Comparison of ENCODE assay signal across 3 cellular contexts in the genomic region with DNA sequence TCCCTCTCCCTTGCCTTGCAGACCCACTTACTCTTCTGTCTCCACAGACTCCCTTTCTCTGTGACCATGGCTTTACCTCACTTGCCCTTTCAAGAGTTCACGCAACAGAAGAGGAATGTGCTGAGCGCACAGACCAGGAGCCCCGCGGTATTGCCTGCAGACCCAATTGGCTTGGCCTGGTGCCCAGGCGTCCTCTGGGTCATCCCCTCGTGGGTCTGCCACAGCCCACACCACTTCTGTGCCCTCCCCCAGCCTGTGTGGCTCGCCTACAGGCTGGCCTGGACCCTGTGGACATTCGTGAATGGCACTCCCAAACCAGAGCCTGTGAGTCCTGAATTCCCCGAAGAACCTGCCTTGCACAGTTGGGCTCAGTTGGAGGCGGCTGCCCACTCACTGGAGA.
A peak's percentile ranks its signal among the peaks of the same experiment; 100 is the strongest.
TF ChIP-seq lines count a peak whose summit lies in the region.

No MANE protein-coding gene starts in this region.

TF ChIP-seq in SK-N-SH treated with all-trans-retinoic acid at 6 μM for 48 hours, 23 proteins besides CTCF, POLR2A, EP300 and RAD21:
- no peak for TF ChIP-seq TOX (CRISPR knock-in tag; IDR thresholded peaks at IDR 0.05; ENCODE audit: borderline replicate concordance)
- no peak for TF ChIP-seq SNAI2 (CRISPR knock-in tag; IDR thresholded peaks at IDR 0.05)
- no peak for TF ChIP-seq OSR1 (CRISPR knock-in tag; IDR thresholded peaks at IDR 0.05)
- TF ChIP-seq BACH2 (CRISPR knock-in tag; IDR thresholded peaks at IDR 0.05; ENCODE audit: borderline replicate concordance), result no peak
- TF ChIP-seq ZNF565 (CRISPR knock-in tag; conservative IDR thresholded peaks at IDR 0.05; ENCODE audit: low read depth), result no peak
- TF ChIP-seq PATZ1 (CRISPR knock-in tag; IDR thresholded peaks at IDR 0.05; ENCODE audit: borderline replicate concordance), result no peak
- no peak for TF ChIP-seq TSHZ2 (CRISPR knock-in tag; IDR thresholded peaks at IDR 0.05)
- TF ChIP-seq, protein P1, sequence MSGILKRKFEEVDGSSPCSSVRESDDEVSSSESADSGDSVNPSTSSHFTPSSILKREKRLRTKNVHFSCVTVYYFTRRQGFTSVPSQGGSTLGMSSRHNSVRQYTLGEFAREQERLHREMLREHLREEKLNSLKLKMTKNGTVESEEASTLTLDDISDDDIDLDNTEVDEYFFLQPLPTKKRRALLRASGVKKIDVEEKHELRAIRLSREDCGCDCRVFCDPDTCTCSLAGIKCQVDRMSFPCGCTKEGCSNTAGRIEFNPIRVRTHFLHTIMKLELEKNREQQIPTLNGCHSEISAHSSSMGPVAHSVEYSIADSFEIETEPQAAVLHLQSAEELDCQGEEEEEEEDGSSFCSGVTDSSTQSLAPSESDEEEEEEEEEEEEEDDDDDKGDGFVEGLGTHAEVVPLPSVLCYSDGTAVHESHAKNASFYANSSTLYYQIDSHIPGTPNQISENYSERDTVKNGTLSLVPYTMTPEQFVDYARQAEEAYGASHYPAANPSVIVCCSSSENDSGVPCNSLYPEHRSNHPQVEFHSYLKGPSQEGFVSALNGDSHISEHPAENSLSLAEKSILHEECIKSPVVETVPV (CRISPR knock-in tag; IDR thresholded peaks at IDR 0.05), result no peak

TF ChIP-seq in SK-N-SH, 30 proteins besides CTCF, POLR2A, EP300 and RAD21:
- TF ChIP-seq JUND (IDR thresholded peaks at IDR 0.05), result no peak
- TF ChIP-seq, protein P2, sequence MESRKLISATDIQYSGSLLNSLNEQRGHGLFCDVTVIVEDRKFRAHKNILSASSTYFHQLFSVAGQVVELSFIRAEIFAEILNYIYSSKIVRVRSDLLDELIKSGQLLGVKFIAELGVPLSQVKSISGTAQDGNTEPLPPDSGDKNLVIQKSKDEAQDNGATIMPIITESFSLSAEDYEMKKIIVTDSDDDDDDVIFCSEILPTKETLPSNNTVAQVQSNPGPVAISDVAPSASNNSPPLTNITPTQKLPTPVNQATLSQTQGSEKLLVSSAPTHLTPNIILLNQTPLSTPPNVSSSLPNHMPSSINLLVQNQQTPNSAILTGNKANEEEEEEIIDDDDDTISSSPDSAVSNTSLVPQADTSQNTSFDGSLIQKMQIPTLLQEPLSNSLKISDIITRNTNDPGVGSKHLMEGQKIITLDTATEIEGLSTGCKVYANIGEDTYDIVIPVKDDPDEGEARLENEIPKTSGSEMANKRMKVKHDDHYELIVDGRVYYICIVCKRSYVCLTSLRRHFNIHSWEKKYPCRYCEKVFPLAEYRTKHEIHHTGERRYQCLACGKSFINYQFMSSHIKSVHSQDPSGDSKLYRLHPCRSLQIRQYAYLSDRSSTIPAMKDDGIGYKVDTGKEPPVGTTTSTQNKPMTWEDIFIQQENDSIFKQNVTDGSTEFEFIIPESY (IDR thresholded peaks at IDR 0.05; ENCODE audit: borderline replicate concordance, low read depth), result no peak
- TF ChIP-seq, protein P3, sequence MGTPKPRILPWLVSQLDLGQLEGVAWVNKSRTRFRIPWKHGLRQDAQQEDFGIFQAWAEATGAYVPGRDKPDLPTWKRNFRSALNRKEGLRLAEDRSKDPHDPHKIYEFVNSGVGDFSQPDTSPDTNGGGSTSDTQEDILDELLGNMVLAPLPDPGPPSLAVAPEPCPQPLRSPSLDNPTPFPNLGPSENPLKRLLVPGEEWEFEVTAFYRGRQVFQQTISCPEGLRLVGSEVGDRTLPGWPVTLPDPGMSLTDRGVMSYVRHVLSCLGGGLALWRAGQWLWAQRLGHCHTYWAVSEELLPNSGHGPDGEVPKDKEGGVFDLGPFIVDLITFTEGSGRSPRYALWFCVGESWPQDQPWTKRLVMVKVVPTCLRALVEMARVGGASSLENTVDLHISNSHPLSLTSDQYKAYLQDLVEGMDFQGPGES (IDR thresholded peaks at IDR 0.05; ENCODE audit: low read depth, low read length), result no peak
- TF ChIP-seq YY1 (IDR thresholded peaks at IDR 0.05; ENCODE audit: low read depth), result no peak
- TF ChIP-seq, protein P4, sequence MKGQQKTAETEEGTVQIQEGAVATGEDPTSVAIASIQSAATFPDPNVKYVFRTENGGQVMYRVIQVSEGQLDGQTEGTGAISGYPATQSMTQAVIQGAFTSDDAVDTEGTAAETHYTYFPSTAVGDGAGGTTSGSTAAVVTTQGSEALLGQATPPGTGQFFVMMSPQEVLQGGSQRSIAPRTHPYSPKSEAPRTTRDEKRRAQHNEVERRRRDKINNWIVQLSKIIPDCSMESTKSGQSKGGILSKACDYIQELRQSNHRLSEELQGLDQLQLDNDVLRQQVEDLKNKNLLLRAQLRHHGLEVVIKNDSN (IDR thresholded peaks at IDR 0.05; ENCODE audit: borderline replicate concordance, low read depth), result no peak
- TF ChIP-seq TCF12 (IDR thresholded peaks at IDR 0.05), result no peak
- no peak for TF ChIP-seq RFX5 (IDR thresholded peaks at IDR 0.05; ENCODE audit: low read length)
- TF ChIP-seq FOSL2 (IDR thresholded peaks at IDR 0.05; ENCODE audit: borderline replicate concordance, low read depth), result no peak
- TF ChIP-seq EZH2phosphoT487 (IDR thresholded peaks at IDR 0.05; ENCODE audit: borderline replicate concordance, low read depth), result no peak
- no peak for TF ChIP-seq FOXJ3 (CRISPR knock-in tag; IDR thresholded peaks at IDR 0.05)
- TF ChIP-seq SMC3 (IDR thresholded peaks at IDR 0.05; ENCODE audit: low read depth, low read length), result no peak
- no peak for TF ChIP-seq POLR2AphosphoS5 (IDR thresholded peaks at IDR 0.05; ENCODE audit: low read depth, low read length)
- no peak for TF ChIP-seq GABPA (IDR thresholded peaks at IDR 0.05; ENCODE audit: low read depth)
- TF ChIP-seq SIN3A (IDR thresholded peaks at IDR 0.05; ENCODE audit: borderline replicate concordance, low read depth, low read length), result no peak
- TF ChIP-seq MXI1 (IDR thresholded peaks at IDR 0.05; ENCODE audit: low read depth, low read length), result no peak
- TF ChIP-seq NRF1 (IDR thresholded peaks at IDR 0.05; ENCODE audit: low read depth, low read length), result no peak
- TF ChIP-seq, protein P5, sequence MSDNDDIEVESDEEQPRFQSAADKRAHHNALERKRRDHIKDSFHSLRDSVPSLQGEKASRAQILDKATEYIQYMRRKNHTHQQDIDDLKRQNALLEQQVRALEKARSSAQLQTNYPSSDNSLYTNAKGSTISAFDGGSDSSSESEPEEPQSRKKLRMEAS (IDR thresholded peaks at IDR 0.05; ENCODE audit: low read depth), result no peak
TF ChIP-seq in SK-N-SH: peak in this region for 0.

TF ChIP-seq in HepG2, 621 proteins besides CTCF, POLR2A, EP300 and RAD21 (continues in another document):
- 0 out of 2 replicates have a peak, but pooled peaks have one; percentile 38 for TF ChIP-seq TRIM24 (CRISPR knock-in tag; IDR thresholded peaks at IDR 0.05)
- TF ChIP-seq MIER2 (CRISPR knock-in tag; IDR thresholded peaks at IDR 0.05), result no peak
- TF ChIP-seq, protein P2 (CRISPR knock-in tag; IDR thresholded peaks at IDR 0.05), result peak; percentile 81; the same call in 1 of the 2 replicates
- peak; percentile 74 for TF ChIP-seq RXRA (CRISPR knock-in tag; IDR thresholded peaks at IDR 0.05)
- TF ChIP-seq, protein P6, sequence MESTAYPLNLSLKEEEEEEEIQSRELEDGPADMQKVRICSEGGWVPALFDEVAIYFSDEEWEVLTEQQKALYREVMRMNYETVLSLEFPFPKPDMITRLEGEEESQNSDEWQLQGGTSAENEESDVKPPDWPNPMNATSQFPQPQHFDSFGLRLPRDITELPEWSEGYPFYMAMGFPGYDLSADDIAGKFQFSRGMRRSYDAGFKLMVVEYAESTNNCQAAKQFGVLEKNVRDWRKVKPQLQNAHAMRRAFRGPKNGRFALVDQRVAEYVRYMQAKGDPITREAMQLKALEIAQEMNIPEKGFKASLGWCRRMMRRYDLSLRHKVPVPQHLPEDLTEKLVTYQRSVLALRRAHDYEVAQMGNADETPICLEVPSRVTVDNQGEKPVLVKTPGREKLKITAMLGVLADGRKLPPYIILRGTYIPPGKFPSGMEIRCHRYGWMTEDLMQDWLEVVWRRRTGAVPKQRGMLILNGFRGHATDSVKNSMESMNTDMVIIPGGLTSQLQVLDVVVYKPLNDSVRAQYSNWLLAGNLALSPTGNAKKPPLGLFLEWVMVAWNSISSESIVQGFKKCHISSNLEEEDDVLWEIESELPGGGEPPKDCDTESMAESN (CRISPR knock-in tag; conservative IDR thresholded peaks at IDR 0.05), result no peak
- TF ChIP-seq KDM4B (CRISPR knock-in tag; IDR thresholded peaks at IDR 0.05), result no peak
- TF ChIP-seq ZNF687 (CRISPR knock-in tag; IDR thresholded peaks at IDR 0.05), result peak; percentile 35
- peak; percentile 23 to 55; a peak in 2 of 4 replicates for TF ChIP-seq MAFK (conservative IDR thresholded peaks at IDR 0.05 in 1 of 2, IDR thresholded peaks at IDR 0.05 in 1 of 2; ENCODE audit: low read length in 2 of 2)
- TF ChIP-seq ZNF253 (CRISPR knock-in tag; IDR thresholded peaks at IDR 0.05; ENCODE audit: borderline replicate concordance), result 0 out of 2 replicates have a peak, but pooled peaks have one; percentile 31
- TF ChIP-seq, protein P7, sequence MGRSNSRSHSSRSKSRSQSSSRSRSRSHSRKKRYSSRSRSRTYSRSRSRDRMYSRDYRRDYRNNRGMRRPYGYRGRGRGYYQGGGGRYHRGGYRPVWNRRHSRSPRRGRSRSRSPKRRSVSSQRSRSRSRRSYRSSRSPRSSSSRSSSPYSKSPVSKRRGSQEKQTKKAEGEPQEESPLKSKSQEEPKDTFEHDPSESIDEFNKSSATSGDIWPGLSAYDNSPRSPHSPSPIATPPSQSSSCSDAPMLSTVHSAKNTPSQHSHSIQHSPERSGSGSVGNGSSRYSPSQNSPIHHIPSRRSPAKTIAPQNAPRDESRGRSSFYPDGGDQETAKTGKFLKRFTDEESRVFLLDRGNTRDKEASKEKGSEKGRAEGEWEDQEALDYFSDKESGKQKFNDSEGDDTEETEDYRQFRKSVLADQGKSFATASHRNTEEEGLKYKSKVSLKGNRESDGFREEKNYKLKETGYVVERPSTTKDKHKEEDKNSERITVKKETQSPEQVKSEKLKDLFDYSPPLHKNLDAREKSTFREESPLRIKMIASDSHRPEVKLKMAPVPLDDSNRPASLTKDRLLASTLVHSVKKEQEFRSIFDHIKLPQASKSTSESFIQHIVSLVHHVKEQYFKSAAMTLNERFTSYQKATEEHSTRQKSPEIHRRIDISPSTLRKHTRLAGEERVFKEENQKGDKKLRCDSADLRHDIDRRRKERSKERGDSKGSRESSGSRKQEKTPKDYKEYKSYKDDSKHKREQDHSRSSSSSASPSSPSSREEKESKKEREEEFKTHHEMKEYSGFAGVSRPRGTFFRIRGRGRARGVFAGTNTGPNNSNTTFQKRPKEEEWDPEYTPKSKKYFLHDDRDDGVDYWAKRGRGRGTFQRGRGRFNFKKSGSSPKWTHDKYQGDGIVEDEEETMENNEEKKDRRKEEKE (IDR thresholded peaks at IDR 0.05), result no peak
- TF ChIP-seq ZNF619 (CRISPR knock-in tag; IDR thresholded peaks at IDR 0.05), result no peak
- peak; percentile 47; the same call in 1 of the 2 replicates for TF ChIP-seq ZNF572 (CRISPR knock-in tag; IDR thresholded peaks at IDR 0.05)
- no peak for TF ChIP-seq ZNF34 (CRISPR knock-in tag; IDR thresholded peaks at IDR 0.05; ENCODE audit: borderline replicate concordance)
- TF ChIP-seq KAT8 (CRISPR knock-in tag; IDR thresholded peaks at IDR 0.05), result no peak
- TF ChIP-seq MAFF (IDR thresholded peaks at IDR 0.05; ENCODE audit: low read depth, low read length), result peak; percentile 60; the same call in 1 of the 2 replicates
- TF ChIP-seq ZBTB20 (CRISPR knock-in tag; IDR thresholded peaks at IDR 0.05; ENCODE audit: borderline replicate concordance, low read depth), result no peak
- TF ChIP-seq NFIC (IDR thresholded peaks at IDR 0.05; ENCODE audit: low read length), result no peak
- no peak for TF ChIP-seq SNAI1 (CRISPR knock-in tag; IDR thresholded peaks at IDR 0.05; ENCODE audit: borderline replicate concordance)
- TF ChIP-seq ZSCAN5A (CRISPR knock-in tag; IDR thresholded peaks at IDR 0.05; ENCODE audit: borderline replicate concordance), result 0 out of 2 replicates have a peak, but pooled peaks have one; percentile 29
- TF ChIP-seq ZNF891 (CRISPR knock-in tag; IDR thresholded peaks at IDR 0.05), result no peak
- no peak for TF ChIP-seq RARG (CRISPR knock-in tag; IDR thresholded peaks at IDR 0.05; ENCODE audit: low read depth)
